Comparison of ENCODE assay signal across 8 cellular contexts in genomic region chr17:64261422-64262124, GRCh38. TPM values are rescaled to one million over a fixed set of nuclear protein-coding genes. Genes with fewer than 3 reads are reported as not detected.
DNase-seq lines count a peak whose midpoint lies in the region; ATAC-seq, FAIRE-seq and TF ChIP-seq lines count a peak whose summit lies in the region.

No MANE protein-coding gene starts in this region.

- peaks cover 58% of the 10 kb centered on the region for H3K79me2 ChIP-seq in keratinocyte (ENCODE audit: control insufficient read depth, insufficient read depth, low read length)

- peaks cover 32% of the 10 kb centered on the region for H3K4me1 Mint-ChIP-seq in activated CD4-positive, alpha-beta T cell treated with anti-CD3 and anti-CD28 coated beads, Interleukin-2, amount 10 ng/mL, durations not matched to agents 24 days and 14 days

- peak overlapping the region; percentile 91 for H3K27ac Mint-ChIP-seq in activated CD4-positive, alpha-beta T cell treated with anti-CD3 and anti-CD28 coated beads, Interleukin-2, amount 10 ng/mL, durations not matched to agents 24 days and 14 days
- peak overlapping the region; percentile 57 to 90 for H3K27ac Mint-ChIP-seq in activated naive CD4-positive, alpha-beta T cell treated with anti-CD3 and anti-CD28 coated beads, Interleukin-2, amount 50 U/mL, for 72 hours

- peaks cover 8% of the 10 kb centered on the region for H3K27me3 Mint-ChIP-seq in activated CD4-positive, alpha-beta T cell treated with anti-CD3 and anti-CD28 coated beads, Interleukin-2, amount 10 ng/mL, durations not matched to agents 24 days and 14 days

- H3K4me3 ChIP-seq in keratinocyte (ENCODE audit: control insufficient read depth in 2 of 3, extremely low read depth in 1 of 3, insufficient read depth in 2 of 3, low read depth in 1 of 3, low read length in 3 of 3) (peak overlapping the region; percentile 68 to 94 (median 87)), testis (peak overlapping the region; percentile 97 to 99)

- H3K36me3 ChIP-seq in keratinocyte (ENCODE audit: control insufficient read depth in 2 of 2, extremely low read depth in 1 of 2, insufficient read depth in 2 of 2, low read length in 2 of 2) (peaks cover 0 to 3% of the 10 kb centered on the region in 2 experiments), testis (ENCODE audit: low read depth, missing control alignments) (no peaks in the 10 kb centered on the region)

- H3K27ac ChIP-seq in keratinocyte (ENCODE audit: control insufficient read depth, insufficient read depth, low read length), result peak overlapping the region; percentile 62
- no peak overlapping the region for H3K27ac ChIP-seq in testis

- no peak overlapping the region for H2AFZ ChIP-seq in keratinocyte (ENCODE audit: control insufficient read depth, low read length)

- H3K27me3 ChIP-seq in keratinocyte (ENCODE audit: control insufficient read depth, extremely low read depth, insufficient read depth, low read length) (no peaks in the 10 kb centered on the region), testis (no peaks in the 10 kb centered on the region)

- H4K20me1 ChIP-seq in keratinocyte (ENCODE audit: control insufficient read depth, extremely low read depth, insufficient read depth, low read length), result peaks cover 2% of the 10 kb centered on the region

- no peak for ATAC-seq in activated naive CD4-positive, alpha-beta T cell treated with anti-CD3 and anti-CD28 coated beads, Interleukin-2, amount 50 U/mL, for 72 hours

- peak overlapping the region; percentile 89 for H3K4me3 Mint-ChIP-seq in activated CD4-positive, alpha-beta T cell treated with anti-CD3 and anti-CD28 coated beads, Interleukin-2, amount 10 ng/mL, durations not matched to agents 24 days and 14 days

- H3K9me3 ChIP-seq in keratinocyte (ENCODE audit: control insufficient read depth, low read depth, low read length) (no peaks in the 10 kb centered on the region), testis (no peaks in the 10 kb centered on the region)

- peaks cover 2% of the 10 kb centered on the region for H3K9me1 ChIP-seq in keratinocyte (ENCODE audit: control insufficient read depth, extremely low read depth, insufficient read depth, low read length)

- H3K4me1 ChIP-seq in keratinocyte (ENCODE audit: control insufficient read depth, extremely low read depth, insufficient read depth, low read length) (peaks cover 42% of the 10 kb centered on the region), testis (peaks cover 20% of the 10 kb centered on the region)

- no peaks in the 10 kb centered on the region for H3K36me3 Mint-ChIP-seq in activated CD4-positive, alpha-beta T cell treated with anti-CD3 and anti-CD28 coated beads, Interleukin-2, amount 10 ng/mL, durations not matched to agents 24 days and 14 days (ENCODE audit: low read depth)
- peaks cover 0 to 9% of the 10 kb centered on the region in 2 donors for H3K36me3 Mint-ChIP-seq in activated naive CD4-positive, alpha-beta T cell treated with anti-CD3 and anti-CD28 coated beads, Interleukin-2, amount 50 U/mL, for 72 hours

- dilution Hi-C loops in keratinocyte (cut with MboI; ENCODE audit: extremely low pct_ligation_motif_present, low sequenced_read_pairs), result no loop called here

- peak overlapping the region; percentile 98 for H3K4me2 ChIP-seq in keratinocyte (ENCODE audit: control insufficient read depth, extremely low read depth, insufficient read depth, low read depth, low read length)

- no peak for TF ChIP-seq POLR2A in testis (IDR thresholded peaks at IDR 0.05)

- TF ChIP-seq CTCF in keratinocyte (optimal IDR thresholded peaks at IDR 0.05 in 1 of 3, IDR thresholded peaks at IDR 0.05 in 1 of 3, conservative IDR thresholded peaks at IDR 0.05 in 1 of 3; ENCODE audit: extremely low read depth in 1 of 3, insufficient read depth in 2 of 3, low read length in 3 of 3), result no peak
- TF ChIP-seq CTCF in testis (IDR thresholded peaks at IDR 0.05), result no peak

- H3K9me3 Mint-ChIP-seq in activated CD4-positive, alpha-beta T cell treated with anti-CD3 and anti-CD28 coated beads, Interleukin-2, amount 10 ng/mL, durations not matched to agents 24 days and 14 days, result no peaks in the 10 kb centered on the region
- H3K9me3 Mint-ChIP-seq in activated naive CD4-positive, alpha-beta T cell treated with anti-CD3 and anti-CD28 coated beads, Interleukin-2, amount 50 U/mL, for 72 hours, result no peaks in the 10 kb centered on the region

- intact Hi-C loops in activated CD4-positive, alpha-beta T cell treated with anti-CD3 and anti-CD28 coated beads, Interleukin-2, amount 10 ng/mL, durations not matched to agents 24 days and 14 days (cut with micrococcal nuclease), result loop anchor here (2.0 kb wide), 1 partner anchor 241 kb away; the partner anchor contains the start of gene ICAM2
- intact Hi-C loops in testis (cut with DNase I; ENCODE audit: low total_unique reads), result no loop called here

- peak overlapping the region; percentile 81 for H3K9ac ChIP-seq in keratinocyte (ENCODE audit: control insufficient read depth, extremely low read depth, insufficient read depth, low read length)

- DNase-seq in activated CD4-positive, alpha-beta T cell treated with anti-CD3 and anti-CD28 coated beads, Interleukin-2, amount 10 ng/mL, durations not matched to agents 24 days and 14 days, result no peak
- DNase-seq in activated CD4-positive, alpha-beta T cell treated with anti-CD3 and anti-CD28 coated beads for 48 hours, result no peak
- no peak for DNase-seq in activated naive CD4-positive, alpha-beta T cell treated with anti-CD3 and anti-CD28 coated beads, Interleukin-2, amount 50 U/mL, for 72 hours (ENCODE audit: low spot score in 2 of 2)
- DNase-seq in keratinocyte (ENCODE audit: low read depth, low spot score) (no peak), testis (no peak), hypothalamus (lab: John Stamatoyannopoulos, UW) (no peak), NCI-H2029 treated with DMSO at 0.1 percent for 48 hours (lab: John Stamatoyannopoulos, UW) (no peak)
- DNase-seq in stimulated activated CD8-positive, alpha-beta memory T cell treated with anti-CD3 and anti-CD28 coated beads, Interleukin-4, amount 100 ng/mL, for 48 hours, result no peak

- 50 to 55% methylated on average over 5 of the region's 5 CpGs for WGBS in testis, 2 donors

- FAIRE-seq in keratinocyte (lab: Jason Lieb, UNC), result no peak

RNA-seq across cellular contexts. Expression of gene TEX2, which starts 1.5 kb away (rescaled TPM):
- total RNA-seq in activated CD4-positive, alpha-beta T cell treated with anti-CD3 and anti-CD28 coated beads, Interleukin-2, amount 10 ng/mL, durations not matched to agents 24 days and 14 days, result 22.2 and 23.9 TPM in 2 replicates
- 10 to 100 TPM; 12.1 to 14.7 TPM for total RNA-seq in activated naive CD4-positive, alpha-beta T cell treated with anti-CD3 and anti-CD28 coated beads, Interleukin-2, amount 50 U/mL, for 72 hours
- polyA plus RNA-seq in keratinocyte (44.4 to 49.6 TPM (median 47.9 TPM) in 3 replicates), testis (ENCODE audit: insufficient read depth, low read depth, low replicate concordance) (136 TPM)
- 23.4 TPM for polyA plus RNA-seq in keratinocyte (2011; ENCODE audit: low read depth)
- 34.4 and 42.9 TPM in 2 replicates for polyA plus RNA-seq in keratinocyte (2011; cell fraction: cytosol; rRNA removed)
- polyA plus RNA-seq in keratinocyte (2011; cell fraction: nucleus; rRNA removed), result 82.2 and 88.8 TPM in 2 replicates
- 23.1 and 42.4 TPM in 2 replicates for polyA plus RNA-seq in keratinocyte (2012; ENCODE audit: low replicate concordance)
- 57.3 to 71.5 TPM (median 60.5 TPM) in 3 replicates for polyA minus RNA-seq in keratinocyte
- polyA minus RNA-seq in keratinocyte (2011; cell fraction: cytosol; rRNA and poly(A)+ RNA removed), result 33.0 TPM
- polyA minus RNA-seq in keratinocyte (2011; cell fraction: nucleus; rRNA and poly(A)+ RNA removed), result 64.4 and 97.0 TPM in 2 replicates
- 10 to 100 TPM; 66.0 to 99.9 TPM for total RNA-seq in testis
